ENCODE assay signal across 9 cellular contexts in the genomic region with DNA sequence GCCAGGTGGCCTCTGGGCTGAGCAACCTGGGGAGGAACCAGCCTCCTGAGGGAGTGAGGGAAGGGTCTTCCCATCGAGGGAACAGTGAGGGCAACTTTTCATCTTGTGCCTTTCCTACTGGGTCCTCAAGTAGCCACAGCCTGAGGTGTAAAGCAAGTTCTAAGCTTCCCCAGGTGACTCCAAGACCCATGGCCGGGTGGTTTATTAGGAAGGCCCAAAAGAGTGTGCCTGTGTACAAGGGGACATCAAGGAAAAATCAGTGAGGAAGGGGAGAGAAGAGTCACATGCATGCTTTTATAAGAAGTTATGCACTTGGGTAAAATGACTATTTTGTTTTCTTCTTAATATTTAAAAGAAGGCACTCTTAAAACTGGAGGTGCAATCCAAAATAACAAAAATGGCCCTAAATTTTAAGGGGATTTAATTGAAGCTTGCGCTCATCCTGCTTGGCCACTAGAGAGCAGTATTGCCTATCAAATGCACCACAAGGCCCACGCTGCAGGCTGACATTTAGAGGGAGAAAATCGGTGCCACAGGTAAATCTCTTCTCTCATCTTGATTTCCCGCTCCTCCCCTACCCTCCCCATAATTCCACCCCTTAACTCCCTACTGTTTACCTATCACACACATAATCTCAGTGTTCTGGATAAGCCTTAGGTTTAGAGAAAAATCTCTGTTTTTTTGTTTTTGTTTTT. TPM values are rescaled to one million over a fixed set of nuclear protein-coding genes. Genes with fewer than 3 reads are reported as not detected.
DNase-seq lines count a peak whose midpoint lies in the region; ATAC-seq and TF ChIP-seq lines count a peak whose summit lies in the region.
"Had no signal": no experiment of that assay in that cellular context is flagged by ENCODE, and none has a peak within 500 bp of the region (broad histone marks: within the 10 kb centered on the region; RNA-seq: fewer than 3 reads in every experiment).

No MANE protein-coding gene starts in this region.

- no peaks in the 10 kb centered on the region for H3K36me3 ChIP-seq in DOHH2 (ENCODE audit: control insufficient read depth, low read length)
- no peaks in the 10 kb centered on the region for H3K36me3 ChIP-seq in HCT116 (ENCODE audit: control insufficient read depth in 1 of 2, insufficient read depth in 2 of 2, low read length in 2 of 2)

- DNase-seq in HCT116 (ENCODE audit: low read depth, low spot score) (peak; percentile 44), NCI-H748 treated with DMSO at 0.1 percent for 48 hours (lab: John Stamatoyannopoulos, UW) (peak; percentile 6), glutamatergic neuron (peak; percentile 36), posterior cingulate gyrus (peak in 6 of 10 donors; percentile 25 to 91 (median 38))
- DNase-seq in activated T-cell treated with anti-CD3 and anti-CD28 coated beads, Interleukin-2, amount 50 U/mL, for 4 hours, result peak; percentile 10

- no TSS peak for BruUV-seq in HCT116 (replicated peaks; lab: Mats Ljungman, UMichigan)

- TF ChIP-seq RAD21 in HCT116 (IDR thresholded peaks at IDR 0.05; ENCODE audit: low read depth), result peak; percentile 87

- H3K4me3 ChIP-seq in DOHH2 (ENCODE audit: low read length) (no peak overlapping the region), HCT116 (replicated peaks in 1 of 2; ENCODE audit: low read depth in 1 of 2, low read length in 2 of 2) (no peak overlapping the region)

- ATAC-seq in HCT116 (peak; percentile 86), GM19324 (IDR thresholded peaks at IDR 0.05; ENCODE audit: low FRiP score, unreplicated experiment) (no peak)
- peak in 1 of 2 donors; percentile 37 for ATAC-seq in activated T-cell treated with anti-CD3 and anti-CD28 coated beads, Interleukin-2, amount 50 U/mL, for 4 hours
- no peak for ATAC-seq in activated T-helper 17 cell treated with anti-CD3 and anti-CD28 coated beads, Interleukin-2, amount 50 U/mL, for 72 hours (replicated peaks)

- intact Hi-C loops in HCT116 (cut with micrococcal nuclease) (loop anchor here (1.0 to 10.0 kb wide), 3 partner anchors 206 to 366 kb away; no protein-coding TSS in a partner anchor), posterior cingulate gyrus (cut with DNase I) (loop anchor here (2.0 kb wide), 1 partner anchor 366 kb away; no protein-coding TSS in a partner anchor)

- H3K4me1 Mint-ChIP-seq in activated T-cell treated with anti-CD3 and anti-CD28 coated beads, Interleukin-2, amount 50 U/mL, for 4 hours (ENCODE audit: low read depth), result no peaks in the 10 kb centered on the region
- H3K4me1 Mint-ChIP-seq in glutamatergic neuron (ENCODE audit: low read depth, unreplicated experiment), result no peaks in the 10 kb centered on the region
- no peaks in the 10 kb centered on the region for H3K4me1 Mint-ChIP-seq in activated T-helper 17 cell treated with anti-CD3 and anti-CD28 coated beads, Interleukin-2, amount 50 U/mL, for 72 hours

- POLR2A ChIA-PET in HCT116 (lab: Charles Lee), result no interaction called here

- RAD21 ChIA-PET in HCT116 (lab: Charles Lee; ENCODE audit: low non-redundant PET in 1 of 2, low total read pairs in 2 of 2, uncharacterized antibody in 2 of 2, unreplicated experiment in 2 of 2), result interaction anchor here (0.6 to 1.1 kb wide), 3 partner anchors 366 to 520 kb away, joined by 3 to 5 read pairs (median 4); no protein-coding TSS in a partner anchor

- H3K79me2 ChIP-seq in DOHH2 (ENCODE audit: control insufficient read depth, low read length), result no peaks in the 10 kb centered on the region
- H3K79me2 ChIP-seq in HCT116 (ENCODE audit: insufficient read depth, low read length), result no peaks in the 10 kb centered on the region

- H3K9ac ChIP-seq in HCT116 (ENCODE audit: low read length), result no peak overlapping the region

- H3K4me1 ChIP-seq in DOHH2 (ENCODE audit: control insufficient read depth, low read length) (no peaks in the 10 kb centered on the region), HCT116 (ENCODE audit: control insufficient read depth in 1 of 2, insufficient read depth in 2 of 2, low read length in 2 of 2) (no peaks in the 10 kb centered on the region)

- H3K27me3 ChIP-seq in DOHH2 (ENCODE audit: control insufficient read depth, low read length), result no peaks in the 10 kb centered on the region
- H3K27me3 ChIP-seq in HCT116 (ENCODE audit: insufficient read depth, low read length), result no peaks in the 10 kb centered on the region

- H3K27me3 Mint-ChIP-seq in activated T-cell treated with anti-CD3 and anti-CD28 coated beads, Interleukin-2, amount 50 U/mL, for 4 hours (ENCODE audit: low read depth), result peaks cover 6% of the 10 kb centered on the region
- no peaks in the 10 kb centered on the region for H3K27me3 Mint-ChIP-seq in glutamatergic neuron (ENCODE audit: unreplicated experiment)
- H3K27me3 Mint-ChIP-seq in activated T-helper 17 cell treated with anti-CD3 and anti-CD28 coated beads, Interleukin-2, amount 50 U/mL, for 72 hours, result peaks cover 12% of the 10 kb centered on the region

- no peak overlapping the region for H3K27ac ChIP-seq in DOHH2 (ENCODE audit: low read depth, low read length)
- no peak overlapping the region for H3K27ac ChIP-seq in HCT116 (ENCODE audit: low read depth, low read length)

- no peak overlapping the region for H3K4me2 ChIP-seq in DOHH2 (ENCODE audit: low read length)
- no peak overlapping the region for H3K4me2 ChIP-seq in HCT116 (ENCODE audit: low read length)

- no peak for TF ChIP-seq POLR2A in HCT116 (IDR thresholded peaks at IDR 0.05; ENCODE audit: borderline replicate concordance, extremely low read depth, insufficient read depth, insufficient read length)

- H2AFZ ChIP-seq in HCT116 (ENCODE audit: low read depth, low read length, poor library complexity, severe bottlenecking), result peak overlapping the region; percentile 66

- H3K27ac Mint-ChIP-seq in glutamatergic neuron (ENCODE audit: unreplicated experiment), result no peak overlapping the region
- H3K27ac Mint-ChIP-seq in activated T-helper 17 cell treated with anti-CD3 and anti-CD28 coated beads, Interleukin-2, amount 50 U/mL, for 72 hours, result no peak overlapping the region

- no peaks in the 10 kb centered on the region for H3F3A ChIP-seq in DOHH2 (ENCODE audit: control insufficient read depth, insufficient read depth)

- H3K36me3 Mint-ChIP-seq in activated T-cell treated with anti-CD3 and anti-CD28 coated beads, Interleukin-2, amount 50 U/mL, for 4 hours (ENCODE audit: insufficient read depth), result no peaks in the 10 kb centered on the region
- peaks cover 11% of the 10 kb centered on the region for H3K36me3 Mint-ChIP-seq in glutamatergic neuron (ENCODE audit: unreplicated experiment)
- H3K36me3 Mint-ChIP-seq in activated T-helper 17 cell treated with anti-CD3 and anti-CD28 coated beads, Interleukin-2, amount 50 U/mL, for 72 hours (ENCODE audit: low read depth), result no peaks in the 10 kb centered on the region

- H3K9me2 ChIP-seq in DOHH2 (replicated peaks; ENCODE audit: control insufficient read depth, low read length), result no peaks in the 10 kb centered on the region
- no peaks in the 10 kb centered on the region for H3K9me2 ChIP-seq in HCT116 (ENCODE audit: insufficient read depth)

- TF ChIP-seq CTCF in DOHH2 (IDR thresholded peaks at IDR 0.05; ENCODE audit: low read depth, low read length, poor library complexity, severe bottlenecking) (peak; percentile 81), HCT116 (IDR thresholded peaks at IDR 0.05 in 2 of 3, conservative IDR thresholded peaks at IDR 0.05 in 1 of 3; ENCODE audit: borderline replicate concordance in 1 of 3, insufficient read depth in 1 of 3, low read depth in 2 of 3, low read length in 2 of 3) (peak; percentile 45 to 83 (median 67); a peak in 5 of 6 replicates), glutamatergic neuron (IDR thresholded peaks at IDR 0.05; ENCODE audit: partially characterized antibody, unreplicated experiment) (peak; percentile 78)

- H4K20me1 ChIP-seq in DOHH2 (ENCODE audit: control insufficient read depth, insufficient read depth, low read depth, low read length) (no peaks in the 10 kb centered on the region), HCT116 (ENCODE audit: insufficient read depth) (no peaks in the 10 kb centered on the region)

- no peak overlapping the region for H3K4me3 Mint-ChIP-seq in activated T-cell treated with anti-CD3 and anti-CD28 coated beads, Interleukin-2, amount 50 U/mL, for 4 hours
- no peak overlapping the region for H3K4me3 Mint-ChIP-seq in glutamatergic neuron (ENCODE audit: unreplicated experiment)
- H3K4me3 Mint-ChIP-seq in activated T-helper 17 cell treated with anti-CD3 and anti-CD28 coated beads, Interleukin-2, amount 50 U/mL, for 72 hours, result no peak overlapping the region

- H3K9me3 ChIP-seq in DOHH2 (ENCODE audit: control insufficient read depth, insufficient read depth, low read length) (no peaks in the 10 kb centered on the region), HCT116 (ENCODE audit: control insufficient read depth in 1 of 2, insufficient read depth in 1 of 2, low read depth in 1 of 2, low read length in 2 of 2) (no peaks in the 10 kb centered on the region; a peak in 1 of 4 replicates)

- CTCF ChIA-PET in HCT116 (lab: Charles Lee), result interaction anchor here (1.0 to 4.2 kb wide), 5 partner anchors 10 to 442 kb away, joined by 3 to 49 read pairs (median 6); no protein-coding TSS in a partner anchor

- H3K9me3 Mint-ChIP-seq in activated T-cell treated with anti-CD3 and anti-CD28 coated beads, Interleukin-2, amount 50 U/mL, for 4 hours, result no peaks in the 10 kb centered on the region
- peaks cover 13% of the 10 kb centered on the region for H3K9me3 Mint-ChIP-seq in glutamatergic neuron (ENCODE audit: unreplicated experiment)
- no peaks in the 10 kb centered on the region for H3K9me3 Mint-ChIP-seq in activated T-helper 17 cell treated with anti-CD3 and anti-CD28 coated beads, Interleukin-2, amount 50 U/mL, for 72 hours

TF ChIP-seq in HCT116, 20 proteins besides CTCF, POLR2A, EP300 and RAD21 (continues in another document):
- TF ChIP-seq EZH2phosphoT487 (IDR thresholded peaks at IDR 0.05; ENCODE audit: borderline replicate concordance), result no peak

RNA-seq across cellular contexts. Expression of gene NANOGP8, which starts 6.7 kb away (rescaled TPM):
- total RNA-seq in HCT116 (2021; ENCODE audit: unreplicated experiment), result not detected
- polyA plus RNA-seq in HCT116 (2012), result not detected in 2 replicates
- total RNA-seq in activated T-cell treated with anti-CD3 and anti-CD28 coated beads, Interleukin-2, amount 50 U/mL, for 4 hours, result not detected
- 0.86 TPM for total RNA-seq in glutamatergic neuron (ENCODE audit: unreplicated experiment)
- total RNA-seq in activated T-helper 17 cell treated with anti-CD3 and anti-CD28 coated beads, Interleukin-2, amount 50 U/mL, for 72 hours, result not detected
- polyA plus RNA-seq: urinary bladder had no signal
